ENCODE assay signal across 1 cellular context in the genomic region with DNA sequence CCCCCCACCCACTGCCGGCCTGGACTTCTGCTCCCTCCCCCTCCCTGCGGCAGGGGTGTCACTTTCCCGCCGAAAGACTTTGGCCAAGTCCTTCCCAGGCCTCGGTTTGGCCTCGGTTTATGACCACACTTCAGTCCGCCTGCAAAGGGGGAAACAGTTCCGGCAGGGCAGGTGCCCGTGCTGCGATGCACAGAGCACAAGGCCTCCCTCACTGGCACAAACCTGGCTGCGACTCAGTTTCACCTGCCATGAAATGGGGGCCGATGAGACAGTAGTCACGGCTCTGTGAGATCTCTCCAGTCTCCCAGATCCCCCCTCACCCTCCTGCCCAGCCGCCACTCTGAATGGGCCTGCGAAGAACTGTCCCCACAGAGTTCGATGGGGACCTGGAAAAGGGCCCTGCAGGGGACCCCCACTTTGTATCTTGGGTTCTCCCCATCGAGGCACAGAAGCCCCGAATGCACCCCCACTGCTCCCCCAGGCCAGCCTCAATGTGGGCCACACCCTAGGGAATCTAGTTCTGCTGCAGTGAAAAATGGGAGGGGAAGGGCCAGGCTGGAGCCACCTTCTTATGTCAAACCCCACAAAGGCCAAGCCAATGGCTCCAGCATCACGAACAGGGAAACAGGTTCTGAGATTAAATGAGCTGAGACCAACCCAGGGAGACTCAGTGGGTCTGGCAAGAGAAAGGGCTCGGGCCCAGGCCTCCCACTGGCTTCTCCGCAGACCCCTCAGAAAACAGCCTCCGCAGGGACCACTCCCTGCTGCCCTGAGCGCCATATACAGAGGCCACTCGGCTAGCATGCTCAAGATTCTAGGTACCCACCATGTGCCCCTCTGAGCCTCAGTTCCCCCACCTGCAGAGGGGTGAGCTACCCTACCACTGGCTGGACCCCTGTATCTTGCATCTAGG.
TF ChIP-seq lines count a peak whose summit lies in the region.

No MANE protein-coding gene starts in this region.

TF ChIP-seq in K562, 482 proteins besides CTCF, POLR2A, EP300 and RAD21 (continues in another document):
- TF ChIP-seq, protein P1, sequence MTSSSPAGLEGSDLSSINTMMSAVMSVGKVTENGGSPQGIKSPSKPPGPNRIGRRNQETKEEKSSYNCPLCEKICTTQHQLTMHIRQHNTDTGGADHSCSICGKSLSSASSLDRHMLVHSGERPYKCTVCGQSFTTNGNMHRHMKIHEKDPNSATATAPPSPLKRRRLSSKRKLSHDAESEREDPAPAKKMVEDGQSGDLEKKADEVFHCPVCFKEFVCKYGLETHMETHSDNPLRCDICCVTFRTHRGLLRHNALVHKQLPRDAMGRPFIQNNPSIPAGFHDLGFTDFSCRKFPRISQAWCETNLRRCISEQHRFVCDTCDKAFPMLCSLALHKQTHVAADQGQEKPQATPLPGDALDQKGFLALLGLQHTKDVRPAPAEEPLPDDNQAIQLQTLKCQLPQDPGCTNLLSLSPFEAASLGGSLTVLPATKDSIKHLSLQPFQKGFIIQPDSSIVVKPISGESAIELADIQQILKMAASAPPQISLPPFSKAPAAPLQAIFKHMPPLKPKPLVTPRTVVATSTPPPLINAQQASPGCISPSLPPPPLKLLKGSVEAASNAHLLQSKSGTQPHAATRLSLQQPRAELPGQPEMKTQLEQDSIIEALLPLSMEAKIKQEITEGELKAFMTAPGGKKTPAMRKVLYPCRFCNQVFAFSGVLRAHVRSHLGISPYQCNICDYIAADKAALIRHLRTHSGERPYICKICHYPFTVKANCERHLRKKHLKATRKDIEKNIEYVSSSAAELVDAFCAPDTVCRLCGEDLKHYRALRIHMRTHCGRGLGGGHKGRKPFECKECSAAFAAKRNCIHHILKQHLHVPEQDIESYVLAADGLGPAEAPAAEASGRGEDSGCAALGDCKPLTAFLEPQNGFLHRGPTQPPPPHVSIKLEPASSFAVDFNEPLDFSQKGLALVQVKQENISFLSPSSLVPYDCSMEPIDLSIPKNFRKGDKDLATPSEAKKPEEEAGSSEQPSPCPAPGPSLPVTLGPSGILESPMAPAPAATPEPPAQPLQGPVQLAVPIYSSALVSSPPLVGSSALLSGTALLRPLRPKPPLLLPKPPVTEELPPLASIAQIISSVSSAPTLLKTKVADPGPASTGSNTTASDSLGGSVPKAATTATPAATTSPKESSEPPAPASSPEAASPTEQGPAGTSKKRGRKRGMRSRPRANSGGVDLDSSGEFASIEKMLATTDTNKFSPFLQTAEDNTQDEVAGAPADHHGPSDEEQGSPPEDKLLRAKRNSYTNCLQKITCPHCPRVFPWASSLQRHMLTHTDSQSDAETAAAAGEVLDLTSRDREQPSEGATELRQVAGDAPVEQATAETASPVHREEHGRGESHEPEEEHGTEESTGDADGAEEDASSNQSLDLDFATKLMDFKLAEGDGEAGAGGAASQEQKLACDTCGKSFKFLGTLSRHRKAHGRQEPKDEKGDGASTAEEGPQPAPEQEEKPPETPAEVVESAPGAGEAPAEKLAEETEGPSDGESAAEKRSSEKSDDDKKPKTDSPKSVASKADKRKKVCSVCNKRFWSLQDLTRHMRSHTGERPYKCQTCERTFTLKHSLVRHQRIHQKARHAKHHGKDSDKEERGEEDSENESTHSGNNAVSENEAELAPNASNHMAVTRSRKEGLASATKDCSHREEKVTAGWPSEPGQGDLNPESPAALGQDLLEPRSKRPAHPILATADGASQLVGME (CRISPR knock-in tag; IDR thresholded peaks at IDR 0.05): peak; percentile 65; the same call in 1 of the 2 replicates
- TF ChIP-seq RNF2 (IDR thresholded peaks at IDR 0.05) (no peak), ZNF507 (tag; conservative IDR thresholded peaks at IDR 0.05) (no peak), SUPT5H (IDR thresholded peaks at IDR 0.05) (no peak), SP2 (IDR thresholded peaks at IDR 0.05; ENCODE audit: extremely low read depth, low read depth, low read length, poor library complexity, severe bottlenecking) (peak; percentile 4), YY1 (IDR thresholded peaks at IDR 0.05; ENCODE audit: borderline replicate concordance in 1 of 3, control insufficient read depth in 1 of 3, extremely low read depth in 1 of 3, insufficient read depth in 3 of 3, insufficient read length in 1 of 3, insufficient replicate concordance in 2 of 3, low read depth in 1 of 3, low read length in 2 of 3) (no peak), USF2 (CRISPR knock-in tag; IDR thresholded peaks at IDR 0.05) (no peak), VEZF1 (CRISPR knock-in tag; IDR thresholded peaks at IDR 0.05) (peak; percentile 45), DMBX1 (CRISPR knock-in tag; IDR thresholded peaks at IDR 0.05; ENCODE audit: borderline replicate concordance) (no peak), ZNF184 (CRISPR knock-in tag; IDR thresholded peaks at IDR 0.05) (no peak), RBM39 (optimal IDR thresholded peaks at IDR 0.05; ENCODE audit: low read depth, low read length) (peak; percentile 59), ZNF197 (CRISPR knock-in tag; IDR thresholded peaks at IDR 0.05; ENCODE audit: low read depth) (no peak), ZHX1 (conservative IDR thresholded peaks at IDR 0.05; ENCODE audit: low read length) (0 out of 2 replicates have a peak, but pooled peaks have one; percentile 54), RBM22 (IDR thresholded peaks at IDR 0.05; ENCODE audit: low read depth, low read length, poor library complexity, severe bottlenecking) (no peak), ZNF121 (CRISPR knock-in tag; conservative IDR thresholded peaks at IDR 0.05) (no peak), CHD4 (IDR thresholded peaks at IDR 0.05; ENCODE audit: insufficient read depth, insufficient replicate concordance, low read depth, low read length, poor library complexity, severe bottlenecking) (peak; percentile 62), MIER1 (IDR thresholded peaks at IDR 0.05; ENCODE audit: low read depth) (no peak), MYC (IDR thresholded peaks at IDR 0.05; ENCODE audit: low read depth, low read length) (no peak), MYC (CRISPR knock-in tag; IDR thresholded peaks at IDR 0.05; ENCODE audit: borderline replicate concordance, low read depth) (peak; percentile 72), CREB1 (IDR thresholded peaks at IDR 0.05) (0 out of 2 replicates have a peak, but pooled peaks have one; percentile 6), CREB1 (CRISPR knock-in tag; IDR thresholded peaks at IDR 0.05) (no peak), ZNF324 (CRISPR knock-in tag; IDR thresholded peaks at IDR 0.05) (no peak), TEAD4 (IDR thresholded peaks at IDR 0.05; ENCODE audit: low read length) (0 out of 2 replicates have a peak, but pooled peaks have one; percentile 10), TEAD4 (CRISPR knock-in tag; IDR thresholded peaks at IDR 0.05; ENCODE audit: borderline replicate concordance) (no peak), PRMT5 (CRISPR knock-in tag; IDR thresholded peaks at IDR 0.05) (0 out of 2 replicates have a peak, but pooled peaks have one; percentile 10), E2F6 (IDR thresholded peaks at IDR 0.05; ENCODE audit: borderline replicate concordance in 1 of 2, extremely low read depth in 1 of 2, insufficient read depth in 1 of 2, insufficient read length in 1 of 2, low read depth in 1 of 2, low read length in 1 of 2, poor library complexity in 1 of 2, severe bottlenecking in 1 of 2) (peak; percentile 20 to 65), RERE (CRISPR knock-in tag; IDR thresholded peaks at IDR 0.05; ENCODE audit: borderline replicate concordance) (no peak), RB1 (IDR thresholded peaks at IDR 0.05; ENCODE audit: low read depth) (peak; percentile 6; the same call in 1 of the 2 replicates), SRSF3 (IDR thresholded peaks at IDR 0.05; ENCODE audit: insufficient read depth, low read length) (peak; percentile 67; the same call in 1 of the 2 replicates), SMARCB1 (IDR thresholded peaks at IDR 0.05; ENCODE audit: insufficient read length, low read depth) (no peak), JUN (IDR thresholded peaks at IDR 0.05; ENCODE audit: borderline replicate concordance, low read depth, low read length) (no peak), JUN (CRISPR knock-in tag; IDR thresholded peaks at IDR 0.05; ENCODE audit: borderline replicate concordance) (no peak), LEF1 (IDR thresholded peaks at IDR 0.05) (no peak)
- TF ChIP-seq, protein P2, sequence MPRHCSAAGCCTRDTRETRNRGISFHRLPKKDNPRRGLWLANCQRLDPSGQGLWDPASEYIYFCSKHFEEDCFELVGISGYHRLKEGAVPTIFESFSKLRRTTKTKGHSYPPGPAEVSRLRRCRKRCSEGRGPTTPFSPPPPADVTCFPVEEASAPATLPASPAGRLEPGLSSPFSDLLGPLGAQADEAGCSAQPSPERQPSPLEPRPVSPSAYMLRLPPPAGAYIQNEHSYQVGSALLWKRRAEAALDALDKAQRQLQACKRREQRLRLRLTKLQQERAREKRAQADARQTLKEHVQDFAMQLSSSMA (CRISPR knock-in tag; IDR thresholded peaks at IDR 0.05): 0 out of 2 replicates have a peak, but pooled peaks have one; percentile 66
- TF ChIP-seq, protein P3, sequence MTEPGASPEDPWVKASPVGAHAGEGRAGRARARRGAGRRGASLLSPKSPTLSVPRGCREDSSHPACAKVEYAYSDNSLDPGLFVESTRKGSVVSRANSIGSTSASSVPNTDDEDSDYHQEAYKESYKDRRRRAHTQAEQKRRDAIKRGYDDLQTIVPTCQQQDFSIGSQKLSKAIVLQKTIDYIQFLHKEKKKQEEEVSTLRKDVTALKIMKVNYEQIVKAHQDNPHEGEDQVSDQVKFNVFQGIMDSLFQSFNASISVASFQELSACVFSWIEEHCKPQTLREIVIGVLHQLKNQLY (CRISPR knock-in tag; conservative IDR thresholded peaks at IDR 0.05): 0 out of 4 replicates have a peak, but pooled peaks of 1 of the 2 experiments have one; percentile 46
